In genomic region chr18:74299746-74300145, GRCh38 we compare ENCODE assay signal across 1 cellular context.
TF ChIP-seq lines count a peak whose summit lies in the region.

No MANE protein-coding gene starts in this region.

TF ChIP-seq in IMR-90, 13 proteins besides CTCF, POLR2A, EP300 and RAD21:
- TF ChIP-seq MAFK (IDR thresholded peaks at IDR 0.05; ENCODE audit: low read depth, low read length) = no peak
- TF ChIP-seq NFE2L2 (IDR thresholded peaks at IDR 0.05; ENCODE audit: low read depth, low read length) = no peak
- TF ChIP-seq SMC3 (IDR thresholded peaks at IDR 0.05; ENCODE audit: low read depth, low read length) = no peak
- no peak for TF ChIP-seq CEBPB (IDR thresholded peaks at IDR 0.05; ENCODE audit: low read depth, low read length)
- no peak for TF ChIP-seq RCOR1 (IDR thresholded peaks at IDR 0.05; ENCODE audit: insufficient replicate concordance, low read length)
